In the genomic region with DNA sequence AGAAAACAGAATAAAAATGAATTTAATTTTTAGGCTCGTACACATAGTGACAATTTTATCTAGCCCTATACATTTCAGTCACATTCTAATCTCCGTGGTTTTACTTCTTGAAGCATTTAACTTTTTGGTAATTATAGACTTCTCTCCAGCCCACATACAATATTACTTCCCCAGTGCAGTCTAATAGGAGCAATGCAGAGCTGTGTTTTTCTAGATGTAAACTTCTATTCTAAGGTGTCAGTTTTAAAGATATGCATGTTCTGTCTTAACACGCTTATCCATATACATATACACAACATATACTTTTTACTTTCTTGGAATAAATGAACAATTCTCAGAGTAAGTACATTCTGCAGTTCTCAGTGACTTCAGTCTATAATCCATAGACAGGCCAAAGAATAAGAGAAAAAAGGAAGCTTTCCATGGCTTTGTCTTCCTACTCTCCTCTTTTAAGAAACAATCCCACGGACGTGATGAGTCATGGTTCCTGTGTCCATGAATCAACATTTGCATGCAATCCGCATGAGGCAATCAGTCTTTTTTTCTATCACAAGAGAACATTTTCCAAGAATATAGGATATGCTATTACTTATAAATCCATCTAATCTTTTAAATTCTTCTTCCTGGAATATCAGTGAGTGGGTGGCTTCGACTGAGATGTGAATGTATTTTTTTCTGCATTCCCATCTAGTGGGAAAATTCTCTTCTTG, we compare ENCODE assay signal across 8 cellular contexts. TPM values are rescaled to one million over a fixed set of nuclear protein-coding genes. Genes with fewer than 3 reads are reported as not detected.
A peak's percentile ranks its signal among the peaks of the same experiment; 100 is the strongest.
DNase-seq lines count a peak whose midpoint lies in the region; ATAC-seq, FAIRE-seq and TF ChIP-seq lines count a peak whose summit lies in the region.

No MANE protein-coding gene starts in this region.

- H3K27me3 ChIP-seq in H1 (replicated peaks in 1 of 4; ENCODE audit: control insufficient read depth in 3 of 4, extremely low read depth in 1 of 4, insufficient read depth in 3 of 4, low read length in 3 of 4): no peaks in the 10 kb centered on the region

- H3K36me3 Mint-ChIP-seq in natural killer cell treated with Interleukin-12 subunit alpha and Interleukin-12 subunit beta and Interleukin-15 and Interleukin-18, amount 100 ng/mL, for 72 hours: no peaks in the 10 kb centered on the region
- H3K36me3 Mint-ChIP-seq in activated CD4-positive, alpha-beta T cell treated with anti-CD3 and anti-CD28 coated beads, Interleukin-2, amount 10 ng/mL, durations not matched to agents 7 days and 5 days (ENCODE audit: low read depth): no peaks in the 10 kb centered on the region

- in situ Hi-C loops in Caki2 (cut with HindIII; ENCODE audit: low pct_unique_long_range_greater_than_20kb, low sequenced_read_pairs): no loop called here

- POLR2A ChIA-PET in H1 (lab: Charles Lee; ENCODE audit: partially characterized antibody): no interaction called here
- POLR2A ChIA-PET in activated CD4-positive, alpha-beta T cell treated with anti-CD3 and anti-CD28 coated beads, Interleukin-2, amount 10 ng/mL, durations not matched to agents 7 days and 5 days (lab: Charles Lee): no interaction called here

- peaks cover 0 to 2% (median 0%) of the 10 kb centered on the region in 4 experiments; a peak in 1 of 7 replicates for H3K4me1 ChIP-seq in H1 (replicated peaks in 1 of 4; ENCODE audit: control insufficient read depth in 3 of 4, insufficient read depth in 4 of 4, low read length in 3 of 4)

- H4K20me1 ChIP-seq in H1 (replicated peaks in 1 of 2; ENCODE audit: control insufficient read depth in 1 of 2, insufficient read depth in 2 of 2, low read length in 2 of 2): no peaks in the 10 kb centered on the region

- no peaks in the 10 kb centered on the region for H3K36me3 ChIP-seq in H1 (ENCODE audit: control insufficient read depth in 2 of 4, insufficient read depth in 4 of 4, low read length in 3 of 4)

- H2BK120ac ChIP-seq in H1 (replicated peaks; ENCODE audit: low read depth, low read length): no peak overlapping the region

- 83% methylated on average over 7 of the region's 7 CpGs; no CpG with 5 or more reads in 1 of the 2 experiments for WGBS in H1 (ENCODE audit: extremely low coverage in 1 of 2, insufficient coverage in 1 of 2, insufficient read length in 1 of 2, insufficient replicate concordance in 2 of 2, low coverage in 1 of 2, low lambda C conversion rate in 2 of 2, missing lambda C conversion rate in 1 of 2), 2 experiments

- no peak overlapping the region for H3K4me2 ChIP-seq in H1 (ENCODE audit: insufficient read depth in 1 of 2, low read depth in 2 of 2, low read length in 2 of 2)

- DNase-seq in Caki2 (ENCODE audit: low read depth) (peak; percentile 46), MV-4-11 (lab: John Stamatoyannopoulos, UW) (peak; percentile 78), H1 (ENCODE audit: low read depth in 1 of 2, low spot score in 2 of 2) (no peak), mucosa of gallbladder (ENCODE audit: low spot score) (peak; percentile 16), KG1 (lab: John Stamatoyannopoulos, UW) (no peak)
- no peak for DNase-seq in natural killer cell treated with Interleukin-12 subunit alpha and Interleukin-12 subunit beta and Interleukin-15 and Interleukin-18, amount 100 ng/mL, for 72 hours (ENCODE audit: low spot score)
- no peak for DNase-seq in activated CD4-positive, alpha-beta T cell treated with anti-CD3 and anti-CD28 coated beads, Interleukin-2, amount 10 ng/mL, durations not matched to agents 7 days and 5 days

- FAIRE-seq in H1 (lab: Jason Lieb, UNC): no peak

- no peak overlapping the region for H2BK12ac ChIP-seq in H1 (ENCODE audit: low read depth, low read length)

- no peak for ATAC-seq in natural killer cell treated with Interleukin-12 subunit alpha and Interleukin-12 subunit beta and Interleukin-15 and Interleukin-18, amount 100 ng/mL, for 72 hours
- no peak for ATAC-seq in GM21390 (IDR thresholded peaks at IDR 0.05; ENCODE audit: unreplicated experiment)

- H3K18ac ChIP-seq in H1 (ENCODE audit: extremely low read depth, low read length): no peak overlapping the region

- no peak overlapping the region for H3K4me3 ChIP-seq in H1 (ENCODE audit: extremely low read depth in 1 of 4, insufficient read depth in 2 of 4, low read depth in 3 of 4, low read length in 4 of 4)

- no peak overlapping the region for H4K8ac ChIP-seq in H1 (ENCODE audit: extremely low read depth, insufficient read depth, low read length)

- no peak overlapping the region for H3K56ac ChIP-seq in H1 (replicated peaks; ENCODE audit: insufficient read length, low read depth, low read length)

- no peak for TF ChIP-seq RAD21 in H1 (IDR thresholded peaks at IDR 0.05 in 1 of 2, conservative IDR thresholded peaks at IDR 0.05 in 1 of 2; ENCODE audit: low read depth in 2 of 2, low read length in 2 of 2)

- H2BK15ac ChIP-seq in H1 (ENCODE audit: low read length): no peak overlapping the region

- no peak overlapping the region for H2BK5ac ChIP-seq in H1 (ENCODE audit: low read depth, low read length)

- no peak overlapping the region for H2AFZ ChIP-seq in H1 (ENCODE audit: low read length)

- TF ChIP-seq CTCF in H1 (IDR thresholded peaks at IDR 0.05; ENCODE audit: control extremely low read depth in 1 of 3, insufficient read depth in 1 of 3, low read depth in 1 of 3, low read length in 3 of 3): no peak

- H3K27me3 Mint-ChIP-seq in natural killer cell treated with Interleukin-12 subunit alpha and Interleukin-12 subunit beta and Interleukin-15 and Interleukin-18, amount 100 ng/mL, for 72 hours: no peaks in the 10 kb centered on the region
- no peaks in the 10 kb centered on the region for H3K27me3 Mint-ChIP-seq in activated CD4-positive, alpha-beta T cell treated with anti-CD3 and anti-CD28 coated beads, Interleukin-2, amount 10 ng/mL, durations not matched to agents 7 days and 5 days

- no peak for TF ChIP-seq POLR2A in H1 (IDR thresholded peaks at IDR 0.05; ENCODE audit: control extremely low read depth in 1 of 2, low read depth in 2 of 2, low read length in 2 of 2)

- no peak overlapping the region for H3K27ac ChIP-seq in H1 (ENCODE audit: low read depth, low read length)

- CTCF ChIA-PET in H1 (lab: Charles Lee; ENCODE audit: partially characterized antibody): interaction anchor here (0.6 kb wide), 1 partner anchor 473 kb away, joined by 3 read pairs; no protein-coding TSS in a partner anchor
- CTCF ChIA-PET in activated CD4-positive, alpha-beta T cell treated with anti-CD3 and anti-CD28 coated beads, Interleukin-2, amount 10 ng/mL, durations not matched to agents 7 days and 5 days (lab: Charles Lee): no interaction called here

- no peak overlapping the region for H3K4ac ChIP-seq in H1 (replicated peaks; ENCODE audit: insufficient read length, low read depth, low read length)

- no peaks in the 10 kb centered on the region for H3K23me2 ChIP-seq in H1 (ENCODE audit: low read depth, low read length)

- H2BK20ac ChIP-seq in H1 (ENCODE audit: low read length): no peak overlapping the region

- H3K9me3 ChIP-seq in H1 (ENCODE audit: insufficient read depth in 2 of 2, low read depth in 1 of 2, low read length in 1 of 2): no peaks in the 10 kb centered on the region

- TF ChIP-seq EP300 in H1 (IDR thresholded peaks at IDR 0.05; ENCODE audit: borderline replicate concordance in 1 of 2, low read depth in 2 of 2, low read length in 2 of 2): no peak

- no peak overlapping the region for H3K14ac ChIP-seq in H1 (ENCODE audit: insufficient read length)

- H3K79me1 ChIP-seq in H1 (ENCODE audit: low read depth, low read length): no peaks in the 10 kb centered on the region

- no peak overlapping the region for H4K91ac ChIP-seq in H1 (replicated peaks; ENCODE audit: insufficient read length, low read length)

- no peak overlapping the region for H3K4me3 Mint-ChIP-seq in natural killer cell treated with Interleukin-12 subunit alpha and Interleukin-12 subunit beta and Interleukin-15 and Interleukin-18, amount 100 ng/mL, for 72 hours
- H3K4me3 Mint-ChIP-seq in activated CD4-positive, alpha-beta T cell treated with anti-CD3 and anti-CD28 coated beads, Interleukin-2, amount 10 ng/mL, durations not matched to agents 7 days and 5 days: no peak overlapping the region

- no peaks in the 10 kb centered on the region for H3K9me3 Mint-ChIP-seq in natural killer cell treated with Interleukin-12 subunit alpha and Interleukin-12 subunit beta and Interleukin-15 and Interleukin-18, amount 100 ng/mL, for 72 hours
- H3K9me3 Mint-ChIP-seq in activated CD4-positive, alpha-beta T cell treated with anti-CD3 and anti-CD28 coated beads, Interleukin-2, amount 10 ng/mL, durations not matched to agents 7 days and 5 days: no peaks in the 10 kb centered on the region

- H3K79me2 ChIP-seq in H1 (ENCODE audit: control insufficient read depth in 1 of 2, insufficient read depth in 2 of 2, low read length in 2 of 2): no peaks in the 10 kb centered on the region

- H3K27ac Mint-ChIP-seq in natural killer cell treated with Interleukin-12 subunit alpha and Interleukin-12 subunit beta and Interleukin-15 and Interleukin-18, amount 100 ng/mL, for 72 hours: no peak overlapping the region
- H3K27ac Mint-ChIP-seq in activated CD4-positive, alpha-beta T cell treated with anti-CD3 and anti-CD28 coated beads, Interleukin-2, amount 10 ng/mL, durations not matched to agents 7 days and 5 days: no peak overlapping the region

- no peak overlapping the region for H3K23ac ChIP-seq in H1 (ENCODE audit: insufficient read length)

- H3K4me1 Mint-ChIP-seq in natural killer cell treated with Interleukin-12 subunit alpha and Interleukin-12 subunit beta and Interleukin-15 and Interleukin-18, amount 100 ng/mL, for 72 hours (ENCODE audit: low read depth in 2 of 2): no peaks in the 10 kb centered on the region
- no peaks in the 10 kb centered on the region for H3K4me1 Mint-ChIP-seq in activated CD4-positive, alpha-beta T cell treated with anti-CD3 and anti-CD28 coated beads, Interleukin-2, amount 10 ng/mL, durations not matched to agents 7 days and 5 days

- no peak overlapping the region for H3K9ac ChIP-seq in H1 (replicated peaks in 1 of 4; ENCODE audit: extremely low read depth in 1 of 4, low read depth in 3 of 4, low read length in 3 of 4)

- no peak overlapping the region for H2AK5ac ChIP-seq in H1 (ENCODE audit: low read depth, low read length)

- H4K5ac ChIP-seq in H1 (ENCODE audit: insufficient read length, low read depth, low read length): no peak overlapping the region

RNA-seq across cellular contexts. Expression of a gene that starts 42.8 kb away (rescaled TPM):
- not detected in 2 replicates for total RNA-seq in Caki2 (2014; rRNA removed; shearing (Covaris generic); ENCODE audit: low replicate concordance)
- total RNA-seq in H1 (2021; fragmentation: NEBNext Ultra II Directional; extraction: Animal tissue kit (Norgen Biotek cat#: 25700)): 0.78 and 0.80 TPM in 2 replicates
- polyA plus RNA-seq in H1 (2011; rRNA removed): 0.71 and 1.1 TPM in 2 replicates
- polyA plus RNA-seq in H1 (2011; cell fraction: cytosol; rRNA removed): 1.5 TPM
- 1.4 TPM for polyA plus RNA-seq in H1 (2011; cell fraction: nucleus; rRNA removed)
- polyA plus RNA-seq in H1 (2012, experiment 1 of 2): 1.2 to 2.0 TPM (median 1.6 TPM) in 4 replicates
- polyA plus RNA-seq in H1 (2012, experiment 2 of 2): 0.14 TPM
- 2.0 TPM for polyA plus RNA-seq in H1 (2013, experiment 1 of 2)
- polyA plus RNA-seq in H1 (2013, experiment 2 of 2): 1.7 TPM
- polyA minus RNA-seq in H1 (2011; rRNA and poly(A)+ RNA removed): 2.0 and 2.4 TPM in 2 replicates
- not detected for polyA minus RNA-seq in H1 (2011; cell fraction: cytosol; rRNA and poly(A)+ RNA removed)
- polyA minus RNA-seq in H1 (2011; cell fraction: nucleus; rRNA and poly(A)+ RNA removed): 4.9 TPM
- 9.4 TPM for total RNA-seq in mucosa of gallbladder
- total RNA-seq in natural killer cell treated with Interleukin-12 subunit alpha and Interleukin-12 subunit beta and Interleukin-15 and Interleukin-18, amount 100 ng/mL, for 72 hours: 1 to 10 TPM; 1.0 to 1.5 TPM
- total RNA-seq in activated CD4-positive, alpha-beta T cell treated with anti-CD3 and anti-CD28 coated beads, Interleukin-2, amount 10 ng/mL, durations not matched to agents 7 days and 5 days: 1 to 10 TPM; 2.0 to 2.3 TPM

Comparison
In these comparisons a context has a peak if more than half of its experiments do, and no peak if none do; other contexts are left out.
1. DNase-seq: peak in Caki2 (single experiment), MV-4-11 (single experiment) and mucosa of gallbladder (single experiment); none in H1 (0 of 2), natural killer cell treated with Interleukin-12 subunit alpha and Interleukin-12 subunit beta and Interleukin-15 and Interleukin-18, amount 100 ng/mL, for 72 hours (single experiment), KG1 (single experiment) and activated CD4-positive, alpha-beta T cell treated with anti-CD3 and anti-CD28 coated beads, Interleukin-2, amount 10 ng/mL, durations not matched to agents 7 days and 5 days (single experiment).